In the genomic region with DNA sequence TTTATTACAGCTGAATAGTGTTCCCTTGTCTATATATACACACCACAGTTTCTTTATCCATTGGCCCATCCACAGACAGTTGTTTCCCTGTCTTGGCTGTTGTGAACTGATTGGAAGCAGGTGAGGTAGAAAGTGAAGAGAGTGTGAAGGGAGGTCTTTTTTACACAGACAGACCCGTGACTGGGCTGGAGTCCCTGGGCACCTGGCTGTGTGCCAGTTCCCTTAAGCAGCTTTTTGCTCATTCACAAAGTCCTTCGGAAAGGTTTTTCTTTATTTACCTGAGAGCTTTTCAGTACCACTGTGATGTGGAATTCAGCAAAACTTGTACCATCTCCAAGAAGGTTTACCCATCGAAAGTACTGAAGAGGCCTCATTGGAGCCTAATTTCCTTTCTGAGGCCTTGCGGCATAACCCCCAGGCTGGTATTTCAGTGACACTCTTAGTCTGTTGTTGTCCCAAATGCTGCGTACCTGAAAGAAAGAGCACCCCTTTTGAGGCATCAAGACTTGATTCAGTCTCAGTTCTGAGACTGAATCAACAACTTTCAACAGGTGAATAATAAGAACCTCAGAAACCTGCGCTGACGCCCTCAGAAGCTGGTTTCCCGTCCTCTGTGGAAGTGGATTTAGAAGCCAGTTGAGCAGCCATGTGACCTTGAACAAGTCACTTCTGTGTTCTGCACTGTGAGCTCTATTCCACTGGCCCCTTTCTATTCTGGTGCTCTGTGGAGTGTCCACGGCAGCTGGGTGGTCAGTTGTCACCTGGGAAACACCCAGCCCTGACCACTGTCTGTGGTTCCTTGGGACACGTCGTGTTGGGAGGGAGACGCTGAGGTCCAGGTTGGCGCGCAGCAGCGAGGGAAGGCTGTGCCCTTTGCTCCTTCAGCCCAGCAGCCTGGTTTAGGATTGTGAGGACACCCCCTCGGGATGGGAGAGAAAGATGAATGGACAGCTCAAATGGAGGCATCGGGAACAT, we compare ENCODE assay signal across 1 cellular context.
TF ChIP-seq lines count a peak whose summit lies in the region.

No MANE protein-coding gene starts in this region.

TF ChIP-seq in HepG2, 621 proteins besides CTCF, POLR2A, EP300 and RAD21:
- TF ChIP-seq POGZ (CRISPR knock-in tag; IDR thresholded peaks at IDR 0.05) (no peak), RBM22 (optimal IDR thresholded peaks at IDR 0.05; ENCODE audit: low read length) (peak; percentile 79), AGO2 (optimal IDR thresholded peaks at IDR 0.05; ENCODE audit: low read depth, low read length) (peak; percentile 23)
TF ChIP-seq in HepG2: peak in this region for 2.
